ENCODE assay signal across 15 cellular contexts in genomic region chr7:21497072-21497471, GRCh38. TPM values are rescaled to one million over a fixed set of nuclear protein-coding genes. Genes with fewer than 3 reads are reported as not detected.
DNase-seq lines count a peak whose midpoint lies in the region; ATAC-seq lines count a peak whose summit lies in the region.
"Had no signal": no experiment of that assay in that cellular context is flagged by ENCODE, and none has a peak within 500 bp of the region (broad histone marks: within the 10 kb centered on the region; RNA-seq: fewer than 3 reads in every experiment).

No MANE protein-coding gene starts in this region.

- no peaks in the 10 kb centered on the region for H3K27me3 Mint-ChIP-seq in activated naive CD8-positive, alpha-beta T cell treated with anti-CD3 and anti-CD28 coated beads, Interleukin-2, amount 50 U/mL, for 24 hours
- H3K27me3 Mint-ChIP-seq: naive B cell had no signal

- H3K27ac Mint-ChIP-seq in activated naive CD8-positive, alpha-beta T cell treated with anti-CD3 and anti-CD28 coated beads, Interleukin-2, amount 50 U/mL, for 24 hours = no peak overlapping the region
- H3K27ac Mint-ChIP-seq: naive B cell had no signal

- peaks cover 37% of the 10 kb centered on the region for H3K9me3 Mint-ChIP-seq in activated naive CD8-positive, alpha-beta T cell treated with anti-CD3 and anti-CD28 coated beads, Interleukin-2, amount 50 U/mL, for 24 hours

- no peaks in the 10 kb centered on the region for H3K4me1 Mint-ChIP-seq in activated naive CD8-positive, alpha-beta T cell treated with anti-CD3 and anti-CD28 coated beads, Interleukin-2, amount 50 U/mL, for 24 hours

- no peak for ATAC-seq in activated naive CD8-positive, alpha-beta T cell treated with anti-CD3 and anti-CD28 coated beads, Interleukin-2, amount 50 U/mL, for 24 hours
- ATAC-seq: SK-N-SH treated with all-trans-retinoic acid at 6 μM for 48 hours had no signal

- no peak overlapping the region for H3K4me3 Mint-ChIP-seq in activated naive CD8-positive, alpha-beta T cell treated with anti-CD3 and anti-CD28 coated beads, Interleukin-2, amount 50 U/mL, for 24 hours
- H3K4me3 Mint-ChIP-seq: naive B cell had no signal

- DNase-seq in SKM-1 treated with dmso at 0.1 percent for 144 hours (lab: John Stamatoyannopoulos, UW; ENCODE audit: unreplicated experiment) (peak; percentile 5), SKM-1 (lab: John Stamatoyannopoulos, UW; ENCODE audit: unreplicated experiment) (no peak), M059J (ENCODE audit: low read depth) (peak; percentile 18), dermis microvascular lymphatic vessel endothelial cell (ENCODE audit: low read depth in 2 of 2) (peak; percentile 4 to 31), stromal cell of bone marrow (ENCODE audit: low read depth) (peak; percentile 2), NCI-H510A (lab: John Stamatoyannopoulos, UW) (no peak), NOMO-1 (lab: John Stamatoyannopoulos, UW; ENCODE audit: unreplicated experiment in 2 of 2) (no peak)
- DNase-seq in activated naive CD8-positive, alpha-beta T cell treated with anti-CD3 and anti-CD28 coated beads, Interleukin-2, amount 50 U/mL, for 24 hours = no peak
- DNase-seq: activated CD4-positive, alpha-beta T cell treated with anti-CD3 and anti-CD28 coated beads for 48 hours; caudate nucleus; naive B cell; NCI-H1436; small intestine; tibial artery had no signal

- H3K36me3 Mint-ChIP-seq in activated naive CD8-positive, alpha-beta T cell treated with anti-CD3 and anti-CD28 coated beads, Interleukin-2, amount 50 U/mL, for 24 hours (ENCODE audit: low read depth) = peaks cover 76% of the 10 kb centered on the region

RNA-seq across cellular contexts. Expression of gene DNAH11, which starts 45.8 kb away (rescaled TPM):
- 1.5 and 7.0 TPM in 2 replicates for total RNA-seq in M059J (2014; rRNA removed; shearing (Covaris generic))
- 0.13 and 0.25 TPM in 2 replicates for total RNA-seq in dermis microvascular lymphatic vessel endothelial cell

Comparison
In these comparisons a context has a peak if more than half of its experiments do, and no peak if none do; other contexts are left out.
1. DNase-seq: peak in SKM-1 treated with dmso at 0.1 percent for 144 hours (single experiment), M059J (single experiment), dermis microvascular lymphatic vessel endothelial cell (2 of 2) and stromal cell of bone marrow (single experiment); none in SKM-1 (single experiment), NCI-H510A (single experiment), activated naive CD8-positive, alpha-beta T cell treated with anti-CD3 and anti-CD28 coated beads, Interleukin-2, amount 50 U/mL, for 24 hours (single experiment) and NOMO-1 (0 of 2).